In the genomic region with DNA sequence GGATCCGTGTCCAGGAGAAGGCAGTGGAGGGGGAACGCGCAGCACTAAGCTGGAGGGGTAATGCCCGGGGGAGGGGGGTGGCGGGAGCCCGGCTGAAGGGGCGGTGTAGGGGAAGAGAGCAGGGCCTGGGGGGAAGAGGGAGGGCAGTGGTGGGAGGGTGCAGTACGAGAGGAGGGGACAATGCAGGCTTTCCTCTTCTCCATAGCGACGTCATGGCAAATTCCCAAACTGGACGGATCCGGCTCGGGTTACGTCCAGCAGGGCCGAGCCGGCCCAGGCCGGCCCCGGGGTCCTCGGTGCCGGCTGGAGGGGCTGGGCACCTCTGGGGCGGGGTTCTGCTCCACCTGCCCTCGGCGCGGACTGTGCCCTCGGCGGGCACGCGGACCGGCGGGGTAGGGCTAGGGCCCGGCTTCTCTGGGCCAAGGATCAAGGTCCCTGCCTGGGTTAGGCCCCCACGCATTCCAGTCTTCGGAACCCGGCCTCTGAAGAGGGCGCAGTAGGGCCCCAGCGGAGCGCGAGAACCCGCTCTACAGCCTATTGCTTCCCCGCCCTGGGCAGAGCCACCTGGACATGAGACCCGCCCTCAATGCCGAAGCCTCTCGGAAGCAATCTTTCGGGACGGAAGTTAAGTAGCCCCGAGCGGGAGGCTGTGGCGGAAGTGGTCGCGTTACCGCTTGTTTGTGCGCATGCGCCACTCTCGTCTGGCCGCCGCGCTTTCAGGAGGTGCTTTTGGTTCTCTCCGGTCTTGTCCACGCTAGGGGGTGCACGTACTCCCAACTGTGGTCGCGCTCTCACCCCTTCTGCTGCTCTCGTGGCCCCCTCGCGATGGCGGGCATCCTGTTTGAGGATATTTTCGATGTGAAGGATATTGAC, we compare ENCODE assay signal across 1 cellular context.
A peak's percentile ranks its signal among the peaks of the same experiment; 100 is the strongest.
TF ChIP-seq lines count a peak whose summit lies in the region.

No MANE protein-coding gene starts in this region.

TF ChIP-seq in K562, 482 proteins besides CTCF, POLR2A, EP300 and RAD21 (continued from another document and continues in another):
- TF ChIP-seq SNRNP70 (optimal IDR thresholded peaks at IDR 0.05; ENCODE audit: low read depth, low read length) = no peak
- TF ChIP-seq GTF2B (IDR thresholded peaks at IDR 0.05; ENCODE audit: extremely low read depth, insufficient read length) = no peak
- TF ChIP-seq JUND (IDR thresholded peaks at IDR 0.05; ENCODE audit: borderline replicate concordance, low read depth, low read length) = peak; percentile 2; the same call in 1 of the 2 replicates
- no peak for TF ChIP-seq JUND (tag; IDR thresholded peaks at IDR 0.05; ENCODE audit: borderline replicate concordance, low read depth, low read length)
- TF ChIP-seq IRF9 (tag; IDR thresholded peaks at IDR 0.05) = no peak
- no peak for TF ChIP-seq SRSF3 (IDR thresholded peaks at IDR 0.05; ENCODE audit: insufficient read depth, low read length)
- TF ChIP-seq BDP1 (IDR thresholded peaks at IDR 0.05; ENCODE audit: insufficient read depth, insufficient read length) = no peak
- TF ChIP-seq NCOA4 (IDR thresholded peaks at IDR 0.05; ENCODE audit: partially characterized antibody) = no peak
- no peak for TF ChIP-seq POLR2H (tag; IDR thresholded peaks at IDR 0.05; ENCODE audit: low read depth)
- peak; percentile 91 for TF ChIP-seq RBFOX2 (IDR thresholded peaks at IDR 0.05; ENCODE audit: low read depth, low read length)
- peak; percentile 25; the same call in 1 of the 2 replicates for TF ChIP-seq DMBX1 (CRISPR knock-in tag; IDR thresholded peaks at IDR 0.05; ENCODE audit: borderline replicate concordance)
- 0 out of 2 replicates have a peak, but pooled peaks have one; percentile 51 for TF ChIP-seq CC2D1A (IDR thresholded peaks at IDR 0.05)
- no peak for TF ChIP-seq DNMT1 (IDR thresholded peaks at IDR 0.05)
- TF ChIP-seq E2F5 (CRISPR knock-in tag; IDR thresholded peaks at IDR 0.05) = no peak
- no peak for TF ChIP-seq KAT7 (CRISPR knock-in tag; IDR thresholded peaks at IDR 0.05; ENCODE audit: borderline replicate concordance)
- TF ChIP-seq ZFP30 (CRISPR knock-in tag; IDR thresholded peaks at IDR 0.05; ENCODE audit: borderline replicate concordance) = no peak
- TF ChIP-seq NR1H2 (CRISPR knock-in tag; IDR thresholded peaks at IDR 0.05) = no peak
- peak in 2 of 3 experiments; percentile 59 to 83 for TF ChIP-seq YY1 (IDR thresholded peaks at IDR 0.05; ENCODE audit: borderline replicate concordance in 1 of 3, control insufficient read depth in 1 of 3, extremely low read depth in 1 of 3, insufficient read depth in 3 of 3, insufficient read length in 1 of 3, insufficient replicate concordance in 2 of 3, low read depth in 1 of 3, low read length in 2 of 3)
- TF ChIP-seq, protein P1, sequence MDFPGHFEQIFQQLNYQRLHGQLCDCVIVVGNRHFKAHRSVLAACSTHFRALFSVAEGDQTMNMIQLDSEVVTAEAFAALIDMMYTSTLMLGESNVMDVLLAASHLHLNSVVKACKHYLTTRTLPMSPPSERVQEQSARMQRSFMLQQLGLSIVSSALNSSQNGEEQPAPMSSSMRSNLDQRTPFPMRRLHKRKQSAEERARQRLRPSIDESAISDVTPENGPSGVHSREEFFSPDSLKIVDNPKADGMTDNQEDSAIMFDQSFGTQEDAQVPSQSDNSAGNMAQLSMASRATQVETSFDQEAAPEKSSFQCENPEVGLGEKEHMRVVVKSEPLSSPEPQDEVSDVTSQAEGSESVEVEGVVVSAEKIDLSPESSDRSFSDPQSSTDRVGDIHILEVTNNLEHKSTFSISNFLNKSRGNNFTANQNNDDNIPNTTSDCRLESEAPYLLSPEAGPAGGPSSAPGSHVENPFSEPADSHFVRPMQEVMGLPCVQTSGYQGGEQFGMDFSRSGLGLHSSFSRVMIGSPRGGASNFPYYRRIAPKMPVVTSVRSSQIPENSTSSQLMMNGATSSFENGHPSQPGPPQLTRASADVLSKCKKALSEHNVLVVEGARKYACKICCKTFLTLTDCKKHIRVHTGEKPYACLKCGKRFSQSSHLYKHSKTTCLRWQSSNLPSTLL (IDR thresholded peaks at IDR 0.05) = no peak
- 0 out of 2 replicates have a peak, but pooled peaks have one; percentile 2 for TF ChIP-seq ZNF232 (CRISPR knock-in tag; IDR thresholded peaks at IDR 0.05)
- no peak for TF ChIP-seq EGR1 (conservative IDR thresholded peaks at IDR 0.05)
- peak; percentile 64; the same call in 1 of the 2 replicates for TF ChIP-seq ZNF766 (CRISPR knock-in tag; conservative IDR thresholded peaks at IDR 0.05)
- TF ChIP-seq ARID4B (CRISPR knock-in tag; IDR thresholded peaks at IDR 0.05) = no peak
- TF ChIP-seq TAF15 (IDR thresholded peaks at IDR 0.05; ENCODE audit: low read depth, low read length) = no peak
- TF ChIP-seq, protein P2, sequence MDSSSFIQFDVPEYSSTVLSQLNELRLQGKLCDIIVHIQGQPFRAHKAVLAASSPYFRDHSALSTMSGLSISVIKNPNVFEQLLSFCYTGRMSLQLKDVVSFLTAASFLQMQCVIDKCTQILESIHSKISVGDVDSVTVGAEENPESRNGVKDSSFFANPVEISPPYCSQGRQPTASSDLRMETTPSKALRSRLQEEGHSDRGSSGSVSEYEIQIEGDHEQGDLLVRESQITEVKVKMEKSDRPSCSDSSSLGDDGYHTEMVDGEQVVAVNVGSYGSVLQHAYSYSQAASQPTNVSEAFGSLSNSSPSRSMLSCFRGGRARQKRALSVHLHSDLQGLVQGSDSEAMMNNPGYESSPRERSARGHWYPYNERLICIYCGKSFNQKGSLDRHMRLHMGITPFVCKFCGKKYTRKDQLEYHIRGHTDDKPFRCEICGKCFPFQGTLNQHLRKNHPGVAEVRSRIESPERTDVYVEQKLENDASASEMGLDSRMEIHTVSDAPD (CRISPR knock-in tag; IDR thresholded peaks at IDR 0.05) = no peak
- no peak for TF ChIP-seq FOXA1 (IDR thresholded peaks at IDR 0.05; ENCODE audit: borderline replicate concordance)
- TF ChIP-seq, protein P3, sequence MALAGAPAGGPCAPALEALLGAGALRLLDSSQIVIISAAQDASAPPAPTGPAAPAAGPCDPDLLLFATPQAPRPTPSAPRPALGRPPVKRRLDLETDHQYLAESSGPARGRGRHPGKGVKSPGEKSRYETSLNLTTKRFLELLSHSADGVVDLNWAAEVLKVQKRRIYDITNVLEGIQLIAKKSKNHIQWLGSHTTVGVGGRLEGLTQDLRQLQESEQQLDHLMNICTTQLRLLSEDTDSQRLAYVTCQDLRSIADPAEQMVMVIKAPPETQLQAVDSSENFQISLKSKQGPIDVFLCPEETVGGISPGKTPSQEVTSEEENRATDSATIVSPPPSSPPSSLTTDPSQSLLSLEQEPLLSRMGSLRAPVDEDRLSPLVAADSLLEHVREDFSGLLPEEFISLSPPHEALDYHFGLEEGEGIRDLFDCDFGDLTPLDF (CRISPR knock-in tag; IDR thresholded peaks at IDR 0.05) = peak; percentile 80
- peak; percentile 89 for TF ChIP-seq EP400 (IDR thresholded peaks at IDR 0.05)
- TF ChIP-seq, protein P4, sequence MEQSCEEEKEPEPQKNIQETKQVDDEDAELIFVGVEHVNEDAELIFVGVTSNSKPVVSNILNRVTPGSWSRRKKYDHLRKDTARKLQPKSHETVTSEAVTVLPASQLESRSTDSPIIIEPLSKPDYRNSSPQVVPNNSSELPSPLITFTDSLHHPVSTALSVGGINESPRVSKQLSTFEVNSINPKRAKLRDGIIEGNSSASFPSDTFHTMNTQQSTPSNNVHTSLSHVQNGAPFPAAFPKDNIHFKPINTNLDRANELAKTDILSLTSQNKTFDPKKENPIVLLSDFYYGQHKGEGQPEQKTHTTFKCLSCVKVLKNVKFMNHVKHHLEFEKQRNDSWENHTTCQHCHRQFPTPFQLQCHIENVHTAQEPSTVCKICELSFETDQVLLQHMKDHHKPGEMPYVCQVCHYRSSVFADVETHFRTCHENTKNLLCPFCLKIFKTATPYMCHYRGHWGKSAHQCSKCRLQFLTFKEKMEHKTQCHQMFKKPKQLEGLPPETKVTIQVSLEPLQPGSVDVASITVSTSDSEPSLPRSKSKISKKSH (CRISPR knock-in tag; IDR thresholded peaks at IDR 0.05) = no peak
- TF ChIP-seq SLC30A9 (CRISPR knock-in tag; IDR thresholded peaks at IDR 0.05) = no peak
- TF ChIP-seq NFATC3 (IDR thresholded peaks at IDR 0.05) = no peak
- TF ChIP-seq, protein P5, sequence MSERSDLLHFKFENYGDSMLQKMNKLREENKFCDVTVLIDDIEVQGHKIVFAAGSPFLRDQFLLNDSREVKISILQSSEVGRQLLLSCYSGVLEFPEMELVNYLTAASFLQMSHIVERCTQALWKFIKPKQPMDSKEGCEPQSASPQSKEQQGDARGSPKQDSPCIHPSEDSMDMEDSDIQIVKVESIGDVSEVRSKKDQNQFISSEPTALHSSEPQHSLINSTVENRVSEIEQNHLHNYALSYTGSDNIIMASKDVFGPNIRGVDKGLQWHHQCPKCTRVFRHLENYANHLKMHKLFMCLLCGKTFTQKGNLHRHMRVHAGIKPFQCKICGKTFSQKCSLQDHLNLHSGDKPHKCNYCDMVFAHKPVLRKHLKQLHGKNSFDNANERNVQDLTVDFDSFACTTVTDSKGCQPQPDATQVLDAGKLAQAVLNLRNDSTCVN (CRISPR knock-in tag; IDR thresholded peaks at IDR 0.05) = no peak
- TF ChIP-seq, protein P6, sequence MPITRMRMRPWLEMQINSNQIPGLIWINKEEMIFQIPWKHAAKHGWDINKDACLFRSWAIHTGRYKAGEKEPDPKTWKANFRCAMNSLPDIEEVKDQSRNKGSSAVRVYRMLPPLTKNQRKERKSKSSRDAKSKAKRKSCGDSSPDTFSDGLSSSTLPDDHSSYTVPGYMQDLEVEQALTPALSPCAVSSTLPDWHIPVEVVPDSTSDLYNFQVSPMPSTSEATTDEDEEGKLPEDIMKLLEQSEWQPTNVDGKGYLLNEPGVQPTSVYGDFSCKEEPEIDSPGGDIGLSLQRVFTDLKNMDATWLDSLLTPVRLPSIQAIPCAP (CRISPR knock-in tag; IDR thresholded peaks at IDR 0.05; ENCODE audit: borderline replicate concordance) = no peak
- TF ChIP-seq MEIS2 (IDR thresholded peaks at IDR 0.05; ENCODE audit: partially characterized antibody) = peak; percentile 87
- TF ChIP-seq SIN3A (IDR thresholded peaks at IDR 0.05; ENCODE audit: borderline replicate concordance in 2 of 2, control insufficient read depth in 1 of 2, low read depth in 2 of 2, low read length in 2 of 2) = peak; percentile 61 to 85; a peak in 3 of 4 replicates
